In the genomic region with DNA sequence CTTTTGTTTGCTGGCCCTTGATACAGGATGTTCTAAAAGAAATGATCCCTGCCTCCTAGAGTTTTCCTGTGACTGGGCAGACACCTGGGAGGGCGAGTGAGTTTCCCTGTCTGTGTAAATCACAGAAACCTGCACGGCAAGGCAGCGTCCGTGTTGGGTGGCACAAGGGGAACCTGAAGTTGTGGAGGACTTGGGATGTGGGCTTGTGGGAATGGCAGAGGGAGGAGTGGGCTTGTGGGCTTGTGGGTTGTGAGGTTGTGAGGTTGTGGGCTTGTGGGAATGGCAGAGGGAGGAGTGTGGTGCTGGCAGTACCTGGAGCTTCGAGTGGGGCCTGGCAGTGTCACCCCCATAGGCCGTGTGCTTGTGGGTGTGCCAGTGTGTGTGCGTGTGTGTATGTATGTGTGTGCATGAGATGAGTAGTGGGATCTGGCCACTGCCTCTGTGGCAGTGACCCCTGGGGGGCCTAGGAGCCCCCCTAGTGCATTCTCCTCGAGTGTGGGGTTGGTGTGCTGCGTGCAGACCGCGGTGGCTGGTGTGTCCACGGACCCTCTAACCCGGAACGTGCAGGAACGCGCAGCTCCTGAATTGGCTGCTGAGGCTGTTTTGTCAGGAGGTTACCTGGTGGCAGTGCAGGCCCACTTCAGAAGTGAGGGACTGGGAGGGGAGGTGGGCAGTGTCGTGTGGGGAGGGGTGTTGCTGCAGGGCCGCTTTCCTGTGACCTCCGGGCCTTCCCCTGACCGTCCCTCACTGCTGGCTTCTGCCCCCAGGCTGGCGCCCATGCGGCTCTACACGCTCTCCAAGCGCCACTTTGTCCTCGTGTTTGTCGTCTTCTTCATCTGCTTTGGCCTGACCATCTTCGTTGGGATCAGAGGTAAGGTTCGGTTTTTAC, we compare ENCODE assay signal across 1 cellular context.
TF ChIP-seq lines count a peak whose summit lies in the region.

No MANE protein-coding gene starts in this region.

TF ChIP-seq in WTC11, 78 proteins besides CTCF, POLR2A, EP300 and RAD21 (continued from another document):
- TF ChIP-seq, protein P1, sequence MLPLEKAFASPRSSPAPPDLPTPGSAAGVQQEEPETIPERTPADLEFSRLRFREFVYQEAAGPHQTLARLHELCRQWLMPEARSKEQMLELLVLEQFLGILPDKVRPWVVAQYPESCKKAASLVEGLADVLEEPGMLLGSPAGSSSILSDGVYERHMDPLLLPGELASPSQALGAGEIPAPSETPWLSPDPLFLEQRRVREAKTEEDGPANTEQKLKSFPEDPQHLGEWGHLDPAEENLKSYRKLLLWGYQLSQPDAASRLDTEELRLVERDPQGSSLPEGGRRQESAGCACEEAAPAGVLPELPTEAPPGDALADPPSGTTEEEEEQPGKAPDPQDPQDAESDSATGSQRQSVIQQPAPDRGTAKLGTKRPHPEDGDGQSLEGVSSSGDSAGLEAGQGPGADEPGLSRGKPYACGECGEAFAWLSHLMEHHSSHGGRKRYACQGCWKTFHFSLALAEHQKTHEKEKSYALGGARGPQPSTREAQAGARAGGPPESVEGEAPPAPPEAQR (CRISPR knock-in tag; IDR thresholded peaks at IDR 0.05) = no peak
- TF ChIP-seq, protein P2, sequence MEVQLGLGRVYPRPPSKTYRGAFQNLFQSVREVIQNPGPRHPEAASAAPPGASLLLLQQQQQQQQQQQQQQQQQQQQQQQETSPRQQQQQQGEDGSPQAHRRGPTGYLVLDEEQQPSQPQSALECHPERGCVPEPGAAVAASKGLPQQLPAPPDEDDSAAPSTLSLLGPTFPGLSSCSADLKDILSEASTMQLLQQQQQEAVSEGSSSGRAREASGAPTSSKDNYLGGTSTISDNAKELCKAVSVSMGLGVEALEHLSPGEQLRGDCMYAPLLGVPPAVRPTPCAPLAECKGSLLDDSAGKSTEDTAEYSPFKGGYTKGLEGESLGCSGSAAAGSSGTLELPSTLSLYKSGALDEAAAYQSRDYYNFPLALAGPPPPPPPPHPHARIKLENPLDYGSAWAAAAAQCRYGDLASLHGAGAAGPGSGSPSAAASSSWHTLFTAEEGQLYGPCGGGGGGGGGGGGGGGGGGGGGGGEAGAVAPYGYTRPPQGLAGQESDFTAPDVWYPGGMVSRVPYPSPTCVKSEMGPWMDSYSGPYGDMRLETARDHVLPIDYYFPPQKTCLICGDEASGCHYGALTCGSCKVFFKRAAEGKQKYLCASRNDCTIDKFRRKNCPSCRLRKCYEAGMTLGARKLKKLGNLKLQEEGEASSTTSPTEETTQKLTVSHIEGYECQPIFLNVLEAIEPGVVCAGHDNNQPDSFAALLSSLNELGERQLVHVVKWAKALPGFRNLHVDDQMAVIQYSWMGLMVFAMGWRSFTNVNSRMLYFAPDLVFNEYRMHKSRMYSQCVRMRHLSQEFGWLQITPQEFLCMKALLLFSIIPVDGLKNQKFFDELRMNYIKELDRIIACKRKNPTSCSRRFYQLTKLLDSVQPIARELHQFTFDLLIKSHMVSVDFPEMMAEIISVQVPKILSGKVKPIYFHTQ (CRISPR knock-in tag; IDR thresholded peaks at IDR 0.05) = no peak
